ENCODE assay signal across 1 cellular context in genomic region chr15:90901799-90902655, GRCh38.
A peak's percentile ranks its signal among the peaks of the same experiment; 100 is the strongest.
TF ChIP-seq lines count a peak whose summit lies in the region.

No MANE protein-coding gene starts in this region.

TF ChIP-seq in HepG2, 621 proteins besides CTCF, POLR2A, EP300 and RAD21 (continues in another document):
- peak; percentile 87 for TF ChIP-seq HNRNPLL (IDR thresholded peaks at IDR 0.05; ENCODE audit: low read depth, low read length, poor library complexity, severe bottlenecking)
- TF ChIP-seq ISL2 (CRISPR knock-in tag; IDR thresholded peaks at IDR 0.05): no peak
- TF ChIP-seq GATAD1 (CRISPR knock-in tag; IDR thresholded peaks at IDR 0.05): peak; percentile 71; the same call in 1 of the 2 replicates
- no peak for TF ChIP-seq NKX3-1 (CRISPR knock-in tag; IDR thresholded peaks at IDR 0.05)
- peak; percentile 76 for TF ChIP-seq XRCC5 (optimal IDR thresholded peaks at IDR 0.05; ENCODE audit: low read length)
- peak; percentile 22; the same call in 1 of the 2 replicates for TF ChIP-seq TFAP4 (IDR thresholded peaks at IDR 0.05; ENCODE audit: borderline replicate concordance, low read depth)
- TF ChIP-seq MIXL1 (CRISPR knock-in tag; IDR thresholded peaks at IDR 0.05): peak; percentile 57; the same call in 1 of the 2 replicates
- peak; percentile 71 for TF ChIP-seq KMT2A (CRISPR knock-in tag; IDR thresholded peaks at IDR 0.05)
- TF ChIP-seq POGK (CRISPR knock-in tag; conservative IDR thresholded peaks at IDR 0.05): peak; percentile 73; the same call in 1 of the 2 replicates
- 0 out of 2 replicates have a peak, but pooled peaks have one; percentile 18 for TF ChIP-seq FOXP4 (CRISPR knock-in tag; IDR thresholded peaks at IDR 0.05)
- no peak for TF ChIP-seq CCDC6 (CRISPR knock-in tag; IDR thresholded peaks at IDR 0.05)
- peak; percentile 60; the same call in 1 of the 2 replicates for TF ChIP-seq ZNF205 (CRISPR knock-in tag; IDR thresholded peaks at IDR 0.05)
- TF ChIP-seq AGO2 (optimal IDR thresholded peaks at IDR 0.05; ENCODE audit: low read depth, low read length): no peak
- peak; percentile 50; the same call in 1 of the 2 replicates for TF ChIP-seq MYC (CRISPR knock-in tag; IDR thresholded peaks at IDR 0.05; ENCODE audit: borderline replicate concordance)
- peak; percentile 59; the same call in 1 of the 2 replicates for TF ChIP-seq ERF (CRISPR knock-in tag; IDR thresholded peaks at IDR 0.05)
- peak; percentile 38; the same call in 1 of the 2 replicates for TF ChIP-seq RNF2 (conservative IDR thresholded peaks at IDR 0.05; ENCODE audit: low read depth)
- TF ChIP-seq ZNF816 (CRISPR knock-in tag; IDR thresholded peaks at IDR 0.05; ENCODE audit: borderline replicate concordance): no peak
- peak; percentile 86 for TF ChIP-seq PHF8 (CRISPR knock-in tag; IDR thresholded peaks at IDR 0.05)
- TF ChIP-seq SNAPC4 (CRISPR knock-in tag; IDR thresholded peaks at IDR 0.05): no peak
- TF ChIP-seq MED1 (CRISPR knock-in tag; IDR thresholded peaks at IDR 0.05): 0 out of 2 replicates have a peak, but pooled peaks have one; percentile 14
- peak; percentile 47; the same call in 1 of the 2 replicates for TF ChIP-seq NFKB2 (CRISPR knock-in tag; IDR thresholded peaks at IDR 0.05; ENCODE audit: borderline replicate concordance)
- TF ChIP-seq REPIN1 (CRISPR knock-in tag; IDR thresholded peaks at IDR 0.05; ENCODE audit: borderline replicate concordance, low read depth): 0 out of 2 replicates have a peak, but pooled peaks have one; percentile 38
- 0 out of 2 replicates have a peak, but pooled peaks have one; percentile 20 for TF ChIP-seq ZNF607 (CRISPR knock-in tag; IDR thresholded peaks at IDR 0.05; ENCODE audit: borderline replicate concordance)
- TF ChIP-seq FOXC1 (CRISPR knock-in tag; IDR thresholded peaks at IDR 0.05; ENCODE audit: borderline replicate concordance): peak; percentile 31; the same call in 1 of the 2 replicates
- TF ChIP-seq ZNF639 (CRISPR knock-in tag; conservative IDR thresholded peaks at IDR 0.05): peak; percentile 41; the same call in 1 of the 2 replicates
- no peak for TF ChIP-seq CBX2 (IDR thresholded peaks at IDR 0.05; ENCODE audit: low read depth, low read length)
- no peak for TF ChIP-seq CBX2 (CRISPR knock-in tag; IDR thresholded peaks at IDR 0.05; ENCODE audit: low read depth)
- no peak for TF ChIP-seq GABPA (IDR thresholded peaks at IDR 0.05; ENCODE audit: low read depth, low read length)
- no peak for TF ChIP-seq GABPA (CRISPR knock-in tag; IDR thresholded peaks at IDR 0.05; ENCODE audit: low read depth)
- TF ChIP-seq ATF7-NPFF (CRISPR knock-in tag; IDR thresholded peaks at IDR 0.05; ENCODE audit: low read depth): peak; percentile 52; the same call in 1 of the 2 replicates
- TF ChIP-seq DMAP1 (CRISPR knock-in tag; IDR thresholded peaks at IDR 0.05): peak; percentile 49; the same call in 1 of the 2 replicates
- peak; percentile 72; the same call in 1 of the 2 replicates for TF ChIP-seq CBX5 (CRISPR knock-in tag; IDR thresholded peaks at IDR 0.05; ENCODE audit: borderline replicate concordance)
- no peak for TF ChIP-seq IRX3 (CRISPR knock-in tag; IDR thresholded peaks at IDR 0.05; ENCODE audit: borderline replicate concordance, low read depth)
- 0 out of 2 replicates have a peak, but pooled peaks have one; percentile 17 for TF ChIP-seq TGIF2 (CRISPR knock-in tag; IDR thresholded peaks at IDR 0.05)
- TF ChIP-seq, protein P1, sequence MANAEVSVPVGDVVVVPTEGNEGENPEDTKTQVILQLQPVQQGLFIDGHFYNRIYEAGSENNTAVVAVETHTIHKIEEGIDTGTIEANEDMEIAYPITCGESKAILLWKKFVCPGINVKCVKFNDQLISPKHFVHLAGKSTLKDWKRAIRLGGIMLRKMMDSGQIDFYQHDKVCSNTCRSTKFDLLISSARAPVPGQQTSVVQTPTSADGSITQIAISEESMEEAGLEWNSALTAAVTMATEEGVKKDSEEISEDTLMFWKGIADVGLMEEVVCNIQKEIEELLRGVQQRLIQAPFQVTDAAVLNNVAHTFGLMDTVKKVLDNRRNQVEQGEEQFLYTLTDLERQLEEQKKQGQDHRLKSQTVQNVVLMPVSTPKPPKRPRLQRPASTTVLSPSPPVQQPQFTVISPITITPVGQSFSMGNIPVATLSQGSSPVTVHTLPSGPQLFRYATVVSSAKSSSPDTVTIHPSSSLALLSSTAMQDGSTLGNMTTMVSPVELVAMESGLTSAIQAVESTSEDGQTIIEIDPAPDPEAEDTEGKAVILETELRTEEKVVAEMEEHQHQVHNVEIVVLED (CRISPR knock-in tag; IDR thresholded peaks at IDR 0.05; ENCODE audit: borderline replicate concordance): no peak
- TF ChIP-seq KDM2A (CRISPR knock-in tag; IDR thresholded peaks at IDR 0.05; ENCODE audit: borderline replicate concordance, low read depth): peak; percentile 94
- TF ChIP-seq POLR2AphosphoS5 (IDR thresholded peaks at IDR 0.05; ENCODE audit: low read depth, low read length): 0 out of 2 replicates have a peak, but pooled peaks have one; percentile 23
- no peak for TF ChIP-seq SMYD3 (CRISPR knock-in tag; IDR thresholded peaks at IDR 0.05)
- no peak; the same call in 1 of the 2 replicates for TF ChIP-seq KLF11 (CRISPR knock-in tag; IDR thresholded peaks at IDR 0.05)
- TF ChIP-seq FOXK1 (CRISPR knock-in tag; IDR thresholded peaks at IDR 0.05; ENCODE audit: borderline replicate concordance, low read depth): 0 out of 2 replicates have a peak, but pooled peaks have one; percentile 20
- TF ChIP-seq ARID5B (CRISPR knock-in tag; IDR thresholded peaks at IDR 0.05): peak; percentile 56
